Comparison of ENCODE assay signal across 10 cellular contexts in genomic region chr2:36456227-36456788, GRCh38.
DNase-seq lines count a peak whose midpoint lies in the region; ATAC-seq and TF ChIP-seq lines count a peak whose summit lies in the region.
"Had no signal": no experiment of that assay in that cellular context is flagged by ENCODE, and none has a peak within 500 bp of the region (broad histone marks: within the 10 kb centered on the region; RNA-seq: fewer than 3 reads in every experiment).

No MANE protein-coding gene starts in this region.

- peaks cover 33% of the 10 kb centered on the region for H3K4me1 ChIP-seq in rectal smooth muscle tissue (ENCODE audit: control insufficient read depth, insufficient read depth, low read length)

- in situ Hi-C loops in G401 (cut with HindIII; ENCODE audit: low sequenced_read_pairs), result no loop called here
- in situ Hi-C loops in astrocyte of the spinal cord (cut with HindIII; ENCODE audit: low sequenced_read_pairs), result no loop called here

- H3K36me3 ChIP-seq in rectal smooth muscle tissue (ENCODE audit: control insufficient read depth, insufficient read depth, low read length), result no peaks in the 10 kb centered on the region
- no peaks in the 10 kb centered on the region for H3K36me3 ChIP-seq in H7 (replicated peaks; ENCODE audit: control insufficient read depth, insufficient read depth, low read length)
- H3K36me3 ChIP-seq: HAP-1 had no signal

- intact Hi-C loops in left ventricle myocardium superior (cut with micrococcal nuclease), result loop anchor here (10.0 kb wide), 1 partner anchor 48 kb away; no protein-coding TSS in a partner anchor

- H3K27ac ChIP-seq in rectal smooth muscle tissue (ENCODE audit: low read depth, low read length), result peak overlapping the region; percentile 35

- DNase-seq in G401 (ENCODE audit: low spot score) (peak; percentile 46), astrocyte of the spinal cord (ENCODE audit: low read depth, low spot score) (peak; percentile 70), left ventricle myocardium superior (peak; percentile 88), H7 (no peak), DMS 273 (lab: John Stamatoyannopoulos, UW; ENCODE audit: unreplicated experiment) (no peak), epidermal melanocyte (ENCODE audit: insufficient read length, low spot score) (no peak)
- DNase-seq: T-helper 2 cell had no signal

- ATAC-seq in left ventricle myocardium superior (peak; percentile 93), GM21515 (IDR thresholded peaks at IDR 0.05; ENCODE audit: unreplicated experiment) (no peak)

- H3K27me3 ChIP-seq in rectal smooth muscle tissue (ENCODE audit: control insufficient read depth, insufficient read depth, low read length), result no peaks in the 10 kb centered on the region
- H3K27me3 ChIP-seq in H7 (ENCODE audit: control insufficient read depth, insufficient read depth, low read length), result no peaks in the 10 kb centered on the region

- H3K9ac ChIP-seq in rectal smooth muscle tissue (ENCODE audit: low read length), result no peak overlapping the region

- no peak overlapping the region for H3K4me3 ChIP-seq in astrocyte of the spinal cord (ENCODE audit: low read depth, low read length)
- no peak overlapping the region for H3K4me3 ChIP-seq in rectal smooth muscle tissue (ENCODE audit: low read length)
- H3K4me3 ChIP-seq in H7 (ENCODE audit: insufficient read depth, low read depth, low read length), result no peak overlapping the region
- H3K4me3 ChIP-seq: HAP-1 had no signal

- TF ChIP-seq CTCF in astrocyte of the spinal cord (IDR thresholded peaks at IDR 0.05; ENCODE audit: low read depth, low read length), result no peak

Comparison
In these comparisons a context has a peak if more than half of its experiments do, and no peak if none do; other contexts are left out.
1. DNase-seq: peak in G401 (single experiment), astrocyte of the spinal cord (single experiment) and left ventricle myocardium superior (single experiment); none in H7 (single experiment), DMS 273 (single experiment) and epidermal melanocyte (single experiment).